In genomic region chr1:110003747-110004428, GRCh38 we compare ENCODE assay signal across 8 cellular contexts. TPM values are rescaled to one million over a fixed set of nuclear protein-coding genes. Genes with fewer than 3 reads are reported as not detected.
DNase-seq lines count a peak whose midpoint lies in the region; ATAC-seq and TF ChIP-seq lines count a peak whose summit lies in the region.

No MANE protein-coding gene starts in this region.

- peaks cover 2% of the 10 kb centered on the region for H3K36me3 ChIP-seq in upper lobe of right lung

- H3K4me1 Mint-ChIP-seq in activated B cell treated with CpG ODN at 0.5 μM for 24 hours (peaks cover 35% of the 10 kb centered on the region), natural killer cell (peaks cover 19 to 32% of the 10 kb centered on the region in 2 donors)

- ATAC-seq in GM21447 (IDR thresholded peaks at IDR 0.05; ENCODE audit: unreplicated experiment) (peak; percentile 67), activated B cell treated with CpG ODN at 0.5 μM for 24 hours (ENCODE audit: low read depth) (peak; percentile 76), esophagus mucosa (peak; percentile 96), natural killer cell (peak; percentile 25 to 54 (median 39)), upper lobe of right lung (peak; percentile 92)

- no peak overlapping the region for H3K4me3 ChIP-seq in Jurkat, Clone E6-1 (ENCODE audit: low read length)
- peak overlapping the region; percentile 19 for H3K4me3 ChIP-seq in upper lobe of right lung

- in situ Hi-C loops in Caki2 (cut with HindIII; ENCODE audit: low pct_unique_long_range_greater_than_20kb, low sequenced_read_pairs), result no loop called here

- POLR2A ChIA-PET in activated B cell treated with CpG ODN at 0.5 μM for 24 hours (lab: Charles Lee), result no interaction called here

- intact Hi-C loops in activated B cell treated with CpG ODN at 0.5 μM for 24 hours (cut with micrococcal nuclease), result no loop called here
- intact Hi-C loops in natural killer cell (cut with micrococcal nuclease), result no loop called here
- intact Hi-C loops in upper lobe of right lung (cut with DNase I), result no loop called here

- CTCF ChIA-PET in activated B cell treated with CpG ODN at 0.5 μM for 24 hours (lab: Charles Lee), result interaction anchor here (1.0 to 1.3 kb wide), 3 partner anchors 8 to 26 kb away, joined by 4 to 5 read pairs (median 5); partner anchors contain the start of gene AHCYL1

- no peaks in the 10 kb centered on the region for H3K9me3 ChIP-seq in upper lobe of right lung

- H3K27ac Mint-ChIP-seq in activated B cell treated with CpG ODN at 0.5 μM for 24 hours, result peak overlapping the region; percentile 51
- H3K27ac Mint-ChIP-seq in natural killer cell, result peak overlapping the region in 1 of 2 donors; percentile 67

- peak; percentile 95 for DNase-seq in Caki2 (ENCODE audit: low read depth)
- peak; percentile 41 for DNase-seq in Jurkat, Clone E6-1 (ENCODE audit: low read depth, low spot score)
- DNase-seq in activated B cell treated with CpG ODN at 0.5 μM for 24 hours, result no peak
- DNase-seq in natural killer cell, result no peak
- peak; percentile 78 for DNase-seq in upper lobe of right lung
- DNase-seq in COLO668 (lab: John Stamatoyannopoulos, UW; ENCODE audit: unreplicated experiment), result no peak

- no peak for TF ChIP-seq CTCF in activated B cell treated with CpG ODN at 0.5 μM for 24 hours (IDR thresholded peaks at IDR 0.05)
- TF ChIP-seq CTCF in natural killer cell (IDR thresholded peaks at IDR 0.05), result no peak
- TF ChIP-seq CTCF in upper lobe of right lung (IDR thresholded peaks at IDR 0.05), result no peak

- peaks cover 6% of the 10 kb centered on the region for H3K36me3 Mint-ChIP-seq in activated B cell treated with CpG ODN at 0.5 μM for 24 hours (ENCODE audit: low read depth)
- H3K36me3 Mint-ChIP-seq in natural killer cell, result no peaks in the 10 kb centered on the region

- H3K27me3 Mint-ChIP-seq in activated B cell treated with CpG ODN at 0.5 μM for 24 hours (no peaks in the 10 kb centered on the region), natural killer cell (ENCODE audit: low read depth in 2 of 2) (no peaks in the 10 kb centered on the region)

- no peaks in the 10 kb centered on the region for H3K9me3 Mint-ChIP-seq in activated B cell treated with CpG ODN at 0.5 μM for 24 hours
- H3K9me3 Mint-ChIP-seq in natural killer cell, result no peaks in the 10 kb centered on the region

- H3K4me3 Mint-ChIP-seq in activated B cell treated with CpG ODN at 0.5 μM for 24 hours (no peak overlapping the region), natural killer cell (no peak overlapping the region)

- no peaks in the 10 kb centered on the region for H3K27me3 ChIP-seq in upper lobe of right lung

- peaks cover 54% of the 10 kb centered on the region for H3K4me1 ChIP-seq in upper lobe of right lung

- peak overlapping the region; percentile 72 for H3K27ac ChIP-seq in upper lobe of right lung

RNA-seq across cellular contexts. Expression of gene AHCYL1, which starts 19.3 kb away (rescaled TPM):
- total RNA-seq in Caki2 (2014; rRNA removed; shearing (Covaris generic); ENCODE audit: low replicate concordance), result 18.3 and 26.3 TPM in 2 replicates
- 110 TPM for polyA plus RNA-seq in Jurkat, Clone E6-1 (2012; ENCODE audit: insufficient read depth, insufficient read length)
- 40.5 and 41.6 TPM in 2 replicates for total RNA-seq in activated B cell treated with CpG ODN at 0.5 μM for 24 hours
- 54.7 TPM for total RNA-seq in esophagus mucosa
- total RNA-seq in natural killer cell, result 10 to 100 TPM; 23.3 to 30.0 (median 29.1) TPM
- total RNA-seq in upper lobe of right lung, result 91.7 TPM

RNA-seq across cellular contexts. Expression of gene STRIP1, which starts 30.5 kb away (rescaled TPM):
- 11.9 and 16.5 TPM in 2 replicates for total RNA-seq in Caki2 (2014; rRNA removed; shearing (Covaris generic); ENCODE audit: low replicate concordance)
- 30.8 TPM for polyA plus RNA-seq in Jurkat, Clone E6-1 (2012; ENCODE audit: insufficient read depth, insufficient read length)
- total RNA-seq in activated B cell treated with CpG ODN at 0.5 μM for 24 hours (60.4 and 77.3 TPM in 2 replicates), esophagus mucosa (20.8 TPM), natural killer cell (100 to 1,000 TPM in 2 of 3 donors, 10 to 100 TPM in 1; 92.4 to 139 (median 130) TPM), upper lobe of right lung (35.6 TPM)

Comparison
In these comparisons a context has a peak if more than half of its experiments do, and no peak if none do; other contexts are left out.
1. DNase-seq: peak in Caki2 (single experiment), Jurkat, Clone E6-1 (single experiment) and upper lobe of right lung (single experiment); none in activated B cell treated with CpG ODN at 0.5 μM for 24 hours (single experiment), natural killer cell (single experiment) and COLO668 (single experiment).
2. ATAC-seq: peak in every context shown above with its lines; median percentile 96 in esophagus mucosa; 92 in upper lobe of right lung; 76 in activated B cell treated with CpG ODN at 0.5 μM for 24 hours; 67 in GM21447; 39 in natural killer cell.